ENCODE assay signal across 20 cellular contexts in genomic region chr20:24958506-24959385, GRCh38. TPM values are rescaled to one million over a fixed set of nuclear protein-coding genes. Genes with fewer than 3 reads are reported as not detected.
DNase-seq lines count a peak whose midpoint lies in the region; ATAC-seq and TF ChIP-seq lines count a peak whose summit lies in the region.
"Had no signal": no experiment of that assay in that cellular context is flagged by ENCODE, and none has a peak within 500 bp of the region (broad histone marks: within the 10 kb centered on the region; RNA-seq: fewer than 3 reads in every experiment).

No MANE protein-coding gene starts in this region.

- no peak overlapping the region for H4K5ac ChIP-seq in IMR-90 (ENCODE audit: low read depth, low read length)

- TF ChIP-seq CTCF in IMR-90 (conservative IDR thresholded peaks at IDR 0.05; ENCODE audit: low read depth, low read length) (no peak), colonic mucosa (IDR thresholded peaks at IDR 0.05) (no peak), neural crest cell (conservative IDR thresholded peaks at IDR 0.05) (no peak), foreskin keratinocyte (conservative IDR thresholded peaks at IDR 0.05) (no peak)

- H2AK9ac ChIP-seq in IMR-90 (replicated peaks; ENCODE audit: low read depth, low read length, poor library complexity): peak overlapping the region; percentile 8

- no peak overlapping the region for H3K9ac ChIP-seq in IMR-90 (ENCODE audit: low read depth, low read length)
- H3K9ac ChIP-seq in colonic mucosa (ENCODE audit: low read depth in 2 of 2, low read length in 2 of 2): no peak overlapping the region

- H3K27me3 ChIP-seq in CD4-positive, alpha-beta memory T cell (ENCODE audit: insufficient read depth, low read length): no peaks in the 10 kb centered on the region
- no peaks in the 10 kb centered on the region for H3K27me3 ChIP-seq in IMR-90 (ENCODE audit: control insufficient read depth, insufficient read depth, low read length)
- H3K27me3 ChIP-seq in colonic mucosa: no peaks in the 10 kb centered on the region
- no peaks in the 10 kb centered on the region for H3K27me3 ChIP-seq in foreskin keratinocyte
- H3K27me3 ChIP-seq: esophagus muscularis mucosa, tibial artery had no signal

- intact Hi-C loops in CD4-positive, alpha-beta memory T cell (cut with micrococcal nuclease): no loop called here
- intact Hi-C loops in IMR-90 (cut with micrococcal nuclease): no loop called here
- intact Hi-C loops in colonic mucosa (cut with DNase I): no loop called here

- H3K79me1 ChIP-seq in IMR-90 (ENCODE audit: low read depth in 1 of 2, low read length in 2 of 2): no peaks in the 10 kb centered on the region

- no peak overlapping the region for H3K23ac ChIP-seq in IMR-90 (ENCODE audit: low read depth, low read length)

- H2BK120ac ChIP-seq in IMR-90 (ENCODE audit: low read depth, low read length): no peak overlapping the region

- no peak overlapping the region for H3K4me3 ChIP-seq in CD4-positive, alpha-beta memory T cell (ENCODE audit: low read length in 2 of 2)
- no peak overlapping the region for H3K4me3 ChIP-seq in IMR-90 (ENCODE audit: insufficient read depth, low read depth, low read length)
- no peak overlapping the region for H3K4me3 ChIP-seq in colonic mucosa
- H3K4me3 ChIP-seq: esophagus muscularis mucosa, prostate gland, skin epidermis, tibial artery had no signal

- no peak overlapping the region for H3K27ac ChIP-seq in CD4-positive, alpha-beta memory T cell (ENCODE audit: low read depth, low read length)
- no peak overlapping the region for H3K27ac ChIP-seq in IMR-90 (ENCODE audit: insufficient read depth, low read length)
- no peak overlapping the region for H3K27ac ChIP-seq in colonic mucosa
- H3K27ac ChIP-seq in foreskin keratinocyte: no peak overlapping the region
- H3K27ac ChIP-seq: esophagus muscularis mucosa, prostate gland, tibial artery had no signal

- H3K56ac ChIP-seq in IMR-90 (ENCODE audit: extremely low read depth, insufficient read depth, low read length): no peak overlapping the region

- no peaks in the 10 kb centered on the region for H4K20me1 ChIP-seq in IMR-90 (ENCODE audit: insufficient read depth, low read length)

- TF ChIP-seq POLR2A in IMR-90 (IDR thresholded peaks at IDR 0.05; ENCODE audit: low read depth, low read length): no peak

- peaks cover 21 to 64% of the 10 kb centered on the region in 2 donors for H3K36me3 Mint-ChIP-seq in CD4-positive, alpha-beta memory T cell
- peaks cover 11% of the 10 kb centered on the region for H3K36me3 Mint-ChIP-seq in neural crest cell (ENCODE audit: low read depth)

- ATAC-seq in IMR-90 (ENCODE audit: low read depth) (no peak), GM18517 (IDR thresholded peaks at IDR 0.05; ENCODE audit: unreplicated experiment) (no peak), foreskin keratinocyte (no peak), GM18907 (IDR thresholded peaks at IDR 0.05; ENCODE audit: unreplicated experiment) (no peak)

- H4K91ac ChIP-seq in IMR-90 (ENCODE audit: insufficient read depth, low read depth, low read length): no peak overlapping the region

- H3K18ac ChIP-seq in IMR-90 (ENCODE audit: low read depth, low read length): no peak overlapping the region

- no peak overlapping the region for H2BK15ac ChIP-seq in IMR-90 (ENCODE audit: low read depth, low read length)

- H3K9me3 ChIP-seq in CD4-positive, alpha-beta memory T cell (ENCODE audit: control insufficient read depth in 1 of 2, low read length in 2 of 2): no peaks in the 10 kb centered on the region
- H3K9me3 ChIP-seq in IMR-90 (ENCODE audit: control insufficient read depth, insufficient read depth, low read length) (no peaks in the 10 kb centered on the region), colonic mucosa (no peaks in the 10 kb centered on the region)
- H3K9me3 ChIP-seq: esophagus muscularis mucosa, prostate gland, tibial artery had no signal

- no peak overlapping the region for H3K4me3 Mint-ChIP-seq in CD4-positive, alpha-beta memory T cell
- H3K4me3 Mint-ChIP-seq in neural crest cell: no peak overlapping the region
- H3K4me3 Mint-ChIP-seq: activated B cell treated with CpG ODN at 0.5 μM for 24 hours; stimulated activated naive CD8-positive, alpha-beta T cell treated with anti-CD3 and anti-CD28 coated beads, Interleukin-15, Interleukin-2, amounts not matched to agents 100 ng/mL and 50 ng/mL, for 24 hours had no signal

- H3K9me3 Mint-ChIP-seq in CD4-positive, alpha-beta memory T cell: no peaks in the 10 kb centered on the region
- no peaks in the 10 kb centered on the region for H3K9me3 Mint-ChIP-seq in neural crest cell
- H3K9me3 Mint-ChIP-seq: activated B cell treated with CpG ODN at 0.5 μM for 24 hours; stimulated activated naive CD8-positive, alpha-beta T cell treated with anti-CD3 and anti-CD28 coated beads, Interleukin-15, Interleukin-2, amounts not matched to agents 100 ng/mL and 50 ng/mL, for 24 hours had no signal

- WGBS in IMR-90 (ENCODE audit: extremely low coverage in 2 of 2, insufficient read length in 1 of 2), 2 experiments: 96% methylated on average over 3 of the region's 20 CpGs; no CpG with 5 or more reads in 1 of the 2 experiments

- no peaks in the 10 kb centered on the region for H3K27me3 Mint-ChIP-seq in CD4-positive, alpha-beta memory T cell
- no peaks in the 10 kb centered on the region for H3K27me3 Mint-ChIP-seq in neural crest cell (ENCODE audit: low read depth)
- H3K27me3 Mint-ChIP-seq: activated B cell treated with CpG ODN at 0.5 μM for 24 hours; stimulated activated naive CD8-positive, alpha-beta T cell treated with anti-CD3 and anti-CD28 coated beads, Interleukin-15, Interleukin-2, amounts not matched to agents 100 ng/mL and 50 ng/mL, for 24 hours had no signal

- H3K9me1 ChIP-seq in IMR-90 (ENCODE audit: insufficient read depth, low read length): 0 out of 2 replicates have a peak, but pooled peaks cover 4% of the 10 kb centered on the region

- H3K14ac ChIP-seq in IMR-90 (replicated peaks; ENCODE audit: low read depth, low read length): no peak overlapping the region

- no TSS peak for BruUV-seq in IMR-90 (replicated peaks; lab: Mats Ljungman, UMichigan)

- in situ Hi-C loops in IMR-90 (cut with MboI; ENCODE audit: low sequenced_read_pairs): no loop called here

- no peak overlapping the region for H2AK5ac ChIP-seq in IMR-90 (ENCODE audit: low read depth, low read length)

- no peak overlapping the region for H2BK20ac ChIP-seq in IMR-90 (ENCODE audit: low read depth, low read length)

- no peak overlapping the region for H2AFZ ChIP-seq in IMR-90 (replicated peaks; ENCODE audit: low read length, poor library complexity)

- H3K4ac ChIP-seq in IMR-90 (ENCODE audit: low read depth, low read length): no peak overlapping the region

- CTCF ChIA-PET in CD4-positive, alpha-beta memory T cell (lab: Charles Lee; ENCODE audit: partially characterized antibody): interaction anchor here (3.1 kb wide), 1 partner anchor 27 kb away, joined by 20 read pairs; no protein-coding TSS in a partner anchor
- CTCF ChIA-PET in IMR-90 (lab: Yijun Ruan, JAX): no interaction called here

- peak overlapping the region in 5 of 7 donors; percentile 66 to 90 (median 80) for H3K27ac Mint-ChIP-seq in CD4-positive, alpha-beta memory T cell
- H3K27ac Mint-ChIP-seq in neural crest cell (ENCODE audit: unreplicated experiment): peak overlapping the region; percentile 27
- H3K27ac Mint-ChIP-seq: activated B cell treated with CpG ODN at 0.5 μM for 24 hours had no signal

- H4K8ac ChIP-seq in IMR-90 (ENCODE audit: low read depth in 2 of 2, low read length in 2 of 2): no peak overlapping the region

- POLR2A ChIA-PET in CD4-positive, alpha-beta memory T cell (lab: Charles Lee; ENCODE audit: partially characterized antibody): no interaction called here
- POLR2A ChIA-PET in IMR-90 (lab: Charles Lee; ENCODE audit: unreplicated experiment): no interaction called here

- no peak for TF ChIP-seq RAD21 in IMR-90 (IDR thresholded peaks at IDR 0.05; ENCODE audit: low read length)

- peaks cover 48% of the 10 kb centered on the region for H3K4me1 ChIP-seq in CD4-positive, alpha-beta memory T cell (ENCODE audit: insufficient read depth, low read length)
- H3K4me1 ChIP-seq in IMR-90 (ENCODE audit: control insufficient read depth, insufficient read depth, low read length): no peaks in the 10 kb centered on the region
- no peaks in the 10 kb centered on the region for H3K4me1 ChIP-seq in colonic mucosa
- H3K4me1 ChIP-seq in foreskin keratinocyte: no peaks in the 10 kb centered on the region
- H3K4me1 ChIP-seq: esophagus muscularis mucosa, prostate gland, tibial artery had no signal

- dilution Hi-C loops in IMR-90 (cut with HindIII; ENCODE audit: low sequenced_read_pairs, unreplicated experiment): no loop called here

- peaks cover 18 to 56% (median 33%) of the 10 kb centered on the region in 4 donors for H3K4me1 Mint-ChIP-seq in CD4-positive, alpha-beta memory T cell
- H3K4me1 Mint-ChIP-seq in neural crest cell: no peaks in the 10 kb centered on the region

- DNase-seq in CD4-positive, alpha-beta memory T cell: no peak
- no peak for DNase-seq in IMR-90
- DNase-seq in colonic mucosa: peak; percentile 14
- no peak for DNase-seq in neural crest cell (ENCODE audit: low read depth, low spot score)
- no peak for DNase-seq in T-helper 9 cell
- DNase-seq in foreskin keratinocyte: no peak
- DNase-seq: activated B cell treated with CpG ODN at 0.5 μM for 24 hours; activated effector memory CD4-positive, alpha-beta T cell treated with Interleukin-2 at 50 U/mL for 16 hours; NCI-H1105 treated with DMSO at 0.1 percent for 48 hours; NCI-H2081; NK-92 treated with Interleukin-12 subunit alpha and Interleukin-12 subunit beta, amount 100 ng/mL, for 24 hours had no signal

- H2BK5ac ChIP-seq in IMR-90 (ENCODE audit: low read depth, low read length, poor library complexity, severe bottlenecking): no peak overlapping the region

- no peak overlapping the region for H3K4me2 ChIP-seq in IMR-90 (ENCODE audit: low read depth, low read length)

- H3K36me3 ChIP-seq in CD4-positive, alpha-beta memory T cell (ENCODE audit: insufficient read depth, low read length): peaks cover 38% of the 10 kb centered on the region
- peaks cover 23% of the 10 kb centered on the region for H3K36me3 ChIP-seq in IMR-90 (ENCODE audit: control insufficient read depth, insufficient read depth, low read length)
- H3K36me3 ChIP-seq in colonic mucosa: no peaks in the 10 kb centered on the region
- H3K36me3 ChIP-seq: prostate gland had no signal

RNA-seq across cellular contexts. Expression of gene CST7, which starts 9.7 kb away (rescaled TPM):
- 10 to 100 TPM; 23.2 to 23.3 TPM for total RNA-seq in CD4-positive, alpha-beta memory T cell
- polyA plus RNA-seq in CD4-positive, alpha-beta memory T cell: 10 to 100 TPM; 57.7 to 62.8 TPM
- total RNA-seq in IMR-90 (2012; rRNA removed): not detected in 2 replicates
- not detected in 2 replicates for polyA plus RNA-seq in IMR-90 (2012; rRNA removed)
- polyA plus RNA-seq in IMR-90 (2012; cell fraction: cytosol; rRNA removed): not detected in 2 replicates
- not detected in 2 replicates for polyA plus RNA-seq in IMR-90 (2012; cell fraction: nucleus; rRNA removed; ENCODE audit: low replicate concordance)
- 1 to 10 TPM in 1 of 2 donors, under 1 TPM in 1; 0.47 to 1.1 TPM for total RNA-seq in colonic mucosa
- total RNA-seq in neural crest cell: not detected in 2 replicates
- not detected in 2 replicates for total RNA-seq in foreskin keratinocyte
- polyA plus RNA-seq in foreskin keratinocyte: not detected in 2 replicates
- total RNA-seq: LHCN-M2 had no signal
- polyA plus RNA-seq: neural cell had no signal

RNA-seq across cellular contexts. Expression of gene APMAP, which starts 33.8 kb away (rescaled TPM):
- total RNA-seq in CD4-positive, alpha-beta memory T cell: 10 to 100 TPM; 48.4 to 50.0 TPM
- polyA plus RNA-seq in CD4-positive, alpha-beta memory T cell: 100 to 1,000 TPM in 1 of 2 donors, 10 to 100 TPM in 1; 70.7 to 130 TPM
- 67.2 TPM in 2 replicates for total RNA-seq in IMR-90 (2012; rRNA removed)
- 86.4 and 88.8 TPM in 2 replicates for polyA plus RNA-seq in IMR-90 (2012; rRNA removed)
- 61.5 and 74.8 TPM in 2 replicates for polyA plus RNA-seq in IMR-90 (2012; cell fraction: cytosol; rRNA removed)
- polyA plus RNA-seq in IMR-90 (2012; cell fraction: nucleus; rRNA removed; ENCODE audit: low replicate concordance): 24.2 and 39.6 TPM in 2 replicates
- total RNA-seq in colonic mucosa: 10 to 100 TPM; 43.9 to 63.3 TPM
- 85.0 and 88.6 TPM in 2 replicates for total RNA-seq in neural crest cell
- total RNA-seq in foreskin keratinocyte: 67.8 and 70.8 TPM in 2 replicates
- 62.4 and 67.2 TPM in 2 replicates for polyA plus RNA-seq in foreskin keratinocyte

Comparison
In these comparisons a context has a peak if more than half of its experiments do, and no peak if none do; other contexts are left out.
1. RNA of gene CST7, which starts 9.7 kb away (total RNA-seq): 23.2 to 23.3 TPM in CD4-positive, alpha-beta memory T cell; 0.47 to 1.1 TPM in colonic mucosa, not detected in IMR-90, not detected in neural crest cell and not detected in foreskin keratinocyte; every median in the first group is over 10 times any median in the second.